In the genomic region with DNA sequence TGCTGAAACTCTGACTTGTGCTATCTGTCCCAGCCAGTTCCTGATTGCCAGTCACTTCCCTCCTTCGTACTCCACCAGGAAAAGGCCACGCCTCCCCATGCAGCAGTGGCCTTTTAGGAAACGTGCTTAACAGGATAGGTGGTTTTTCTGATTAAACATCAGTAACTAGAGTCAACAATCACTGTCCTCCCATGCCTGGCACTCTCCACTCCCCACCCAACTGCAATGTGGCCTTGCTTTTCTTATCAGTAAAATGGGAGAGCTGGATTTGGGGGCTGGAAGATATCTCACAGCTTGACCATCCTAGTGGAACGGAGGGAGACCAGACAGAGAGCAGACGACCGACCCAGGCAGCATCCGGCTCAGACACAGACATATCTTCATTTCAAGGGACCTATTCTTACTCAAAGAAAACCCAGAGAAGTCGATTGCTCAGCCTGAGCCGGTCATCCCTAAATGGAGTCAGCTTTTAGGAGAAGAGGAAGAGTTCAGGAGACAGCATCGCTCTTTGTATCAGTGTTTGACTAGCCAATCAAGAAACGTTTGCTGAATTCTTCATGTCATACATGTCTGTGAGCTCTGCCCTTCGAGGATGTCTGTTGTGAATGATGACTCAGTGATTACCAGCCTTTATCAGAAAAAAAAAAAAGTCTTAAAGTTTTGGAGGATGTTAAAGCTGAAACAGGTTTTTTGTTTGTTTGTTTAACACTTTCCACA, we compare ENCODE assay signal across 1 cellular context.
TF ChIP-seq lines count a peak whose summit lies in the region.

No MANE protein-coding gene starts in this region.

TF ChIP-seq in WTC11, 78 proteins besides CTCF, POLR2A, EP300 and RAD21 (continued from another document):
- TF ChIP-seq, protein P1, sequence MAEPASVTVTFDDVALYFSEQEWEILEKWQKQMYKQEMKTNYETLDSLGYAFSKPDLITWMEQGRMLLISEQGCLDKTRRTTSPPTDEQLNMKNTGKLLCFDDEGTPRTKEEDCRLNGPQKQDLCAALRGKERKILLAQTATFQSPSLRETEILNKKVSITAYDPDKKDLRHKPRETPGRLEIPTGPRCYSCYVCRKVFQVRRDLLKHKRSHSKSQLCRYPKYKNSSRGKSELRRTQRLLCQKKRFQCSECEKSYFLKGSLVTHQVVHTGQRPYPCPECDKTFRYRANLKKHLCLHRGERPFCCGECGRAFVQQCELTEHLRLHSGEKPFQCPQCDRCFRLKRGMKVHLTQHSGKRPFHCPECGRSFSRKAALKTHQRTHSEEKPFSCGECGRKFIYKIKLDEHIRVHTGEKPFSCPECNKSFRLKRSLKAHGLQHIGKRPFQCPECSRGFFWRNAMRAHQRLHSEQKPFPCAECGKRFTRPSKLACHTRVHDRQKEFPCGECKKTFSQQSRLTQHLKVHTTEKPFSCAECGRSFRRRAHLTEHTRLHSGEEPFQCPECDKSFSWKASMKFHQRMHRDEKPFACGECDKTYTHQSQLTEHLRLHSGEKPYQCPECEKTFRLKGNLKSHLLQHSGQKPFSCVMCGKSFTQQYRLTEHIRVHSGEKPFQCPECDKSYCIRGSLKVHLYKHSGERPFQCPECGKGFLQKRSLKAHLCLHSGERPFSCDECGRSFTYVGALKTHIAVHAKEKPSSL (CRISPR knock-in tag; conservative IDR thresholded peaks at IDR 0.05): no peak
- TF ChIP-seq, protein P2, sequence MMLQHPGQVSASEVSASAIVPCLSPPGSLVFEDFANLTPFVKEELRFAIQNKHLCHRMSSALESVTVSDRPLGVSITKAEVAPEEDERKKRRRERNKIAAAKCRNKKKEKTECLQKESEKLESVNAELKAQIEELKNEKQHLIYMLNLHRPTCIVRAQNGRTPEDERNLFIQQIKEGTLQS (CRISPR knock-in tag; conservative IDR thresholded peaks at IDR 0.05): no peak
- TF ChIP-seq NR3C1 (CRISPR knock-in tag; conservative IDR thresholded peaks at IDR 0.05; ENCODE audit: low read depth) (no peak), GTF2I (CRISPR knock-in tag; conservative IDR thresholded peaks at IDR 0.05) (no peak), ZNF121 (CRISPR knock-in tag; IDR thresholded peaks at IDR 0.05) (no peak), ATF1 (CRISPR knock-in tag; IDR thresholded peaks at IDR 0.05) (no peak), NR1H2 (CRISPR knock-in tag; IDR thresholded peaks at IDR 0.05) (no peak), TCF7 (CRISPR knock-in tag; IDR thresholded peaks at IDR 0.05; ENCODE audit: low read depth) (no peak), ZNF138 (CRISPR knock-in tag; conservative IDR thresholded peaks at IDR 0.05) (no peak), FOXJ3 (CRISPR knock-in tag; IDR thresholded peaks at IDR 0.05; ENCODE audit: borderline replicate concordance) (no peak), KAT7 (CRISPR knock-in tag; IDR thresholded peaks at IDR 0.05; ENCODE audit: borderline replicate concordance) (no peak), ZBTB21 (CRISPR knock-in tag; IDR thresholded peaks at IDR 0.05; ENCODE audit: borderline replicate concordance) (no peak), SOX15 (CRISPR knock-in tag; IDR thresholded peaks at IDR 0.05) (no peak), ELF4 (CRISPR knock-in tag; IDR thresholded peaks at IDR 0.05; ENCODE audit: low read depth) (no peak)
- TF ChIP-seq, protein P3, sequence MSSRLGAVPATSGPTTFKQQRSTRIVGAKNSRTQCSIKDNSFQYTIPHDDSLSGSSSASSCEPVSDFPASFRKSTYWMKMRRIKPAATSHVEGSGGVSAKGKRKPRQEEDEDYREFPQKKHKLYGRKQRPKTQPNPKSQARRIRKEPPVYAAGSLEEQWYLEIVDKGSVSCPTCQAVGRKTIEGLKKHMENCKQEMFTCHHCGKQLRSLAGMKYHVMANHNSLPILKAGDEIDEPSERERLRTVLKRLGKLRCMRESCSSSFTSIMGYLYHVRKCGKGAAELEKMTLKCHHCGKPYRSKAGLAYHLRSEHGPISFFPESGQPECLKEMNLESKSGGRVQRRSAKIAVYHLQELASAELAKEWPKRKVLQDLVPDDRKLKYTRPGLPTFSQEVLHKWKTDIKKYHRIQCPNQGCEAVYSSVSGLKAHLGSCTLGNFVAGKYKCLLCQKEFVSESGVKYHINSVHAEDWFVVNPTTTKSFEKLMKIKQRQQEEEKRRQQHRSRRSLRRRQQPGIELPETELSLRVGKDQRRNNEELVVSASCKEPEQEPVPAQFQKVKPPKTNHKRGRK (CRISPR knock-in tag; IDR thresholded peaks at IDR 0.05; ENCODE audit: borderline replicate concordance): no peak
- TF ChIP-seq, protein P4, sequence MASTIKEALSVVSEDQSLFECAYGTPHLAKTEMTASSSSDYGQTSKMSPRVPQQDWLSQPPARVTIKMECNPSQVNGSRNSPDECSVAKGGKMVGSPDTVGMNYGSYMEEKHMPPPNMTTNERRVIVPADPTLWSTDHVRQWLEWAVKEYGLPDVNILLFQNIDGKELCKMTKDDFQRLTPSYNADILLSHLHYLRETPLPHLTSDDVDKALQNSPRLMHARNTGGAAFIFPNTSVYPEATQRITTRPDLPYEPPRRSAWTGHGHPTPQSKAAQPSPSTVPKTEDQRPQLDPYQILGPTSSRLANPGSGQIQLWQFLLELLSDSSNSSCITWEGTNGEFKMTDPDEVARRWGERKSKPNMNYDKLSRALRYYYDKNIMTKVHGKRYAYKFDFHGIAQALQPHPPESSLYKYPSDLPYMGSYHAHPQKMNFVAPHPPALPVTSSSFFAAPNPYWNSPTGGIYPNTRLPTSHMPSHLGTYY (CRISPR knock-in tag; IDR thresholded peaks at IDR 0.05): no peak
- TF ChIP-seq, protein P5, sequence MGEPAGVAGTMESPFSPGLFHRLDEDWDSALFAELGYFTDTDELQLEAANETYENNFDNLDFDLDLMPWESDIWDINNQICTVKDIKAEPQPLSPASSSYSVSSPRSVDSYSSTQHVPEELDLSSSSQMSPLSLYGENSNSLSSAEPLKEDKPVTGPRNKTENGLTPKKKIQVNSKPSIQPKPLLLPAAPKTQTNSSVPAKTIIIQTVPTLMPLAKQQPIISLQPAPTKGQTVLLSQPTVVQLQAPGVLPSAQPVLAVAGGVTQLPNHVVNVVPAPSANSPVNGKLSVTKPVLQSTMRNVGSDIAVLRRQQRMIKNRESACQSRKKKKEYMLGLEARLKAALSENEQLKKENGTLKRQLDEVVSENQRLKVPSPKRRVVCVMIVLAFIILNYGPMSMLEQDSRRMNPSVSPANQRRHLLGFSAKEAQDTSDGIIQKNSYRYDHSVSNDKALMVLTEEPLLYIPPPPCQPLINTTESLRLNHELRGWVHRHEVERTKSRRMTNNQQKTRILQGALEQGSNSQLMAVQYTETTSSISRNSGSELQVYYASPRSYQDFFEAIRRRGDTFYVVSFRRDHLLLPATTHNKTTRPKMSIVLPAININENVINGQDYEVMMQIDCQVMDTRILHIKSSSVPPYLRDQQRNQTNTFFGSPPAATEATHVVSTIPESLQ (CRISPR knock-in tag; IDR thresholded peaks at IDR 0.05): no peak
- TF ChIP-seq, protein P6, sequence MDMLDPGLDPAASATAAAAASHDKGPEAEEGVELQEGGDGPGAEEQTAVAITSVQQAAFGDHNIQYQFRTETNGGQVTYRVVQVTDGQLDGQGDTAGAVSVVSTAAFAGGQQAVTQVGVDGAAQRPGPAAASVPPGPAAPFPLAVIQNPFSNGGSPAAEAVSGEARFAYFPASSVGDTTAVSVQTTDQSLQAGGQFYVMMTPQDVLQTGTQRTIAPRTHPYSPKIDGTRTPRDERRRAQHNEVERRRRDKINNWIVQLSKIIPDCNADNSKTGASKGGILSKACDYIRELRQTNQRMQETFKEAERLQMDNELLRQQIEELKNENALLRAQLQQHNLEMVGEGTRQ (CRISPR knock-in tag; IDR thresholded peaks at IDR 0.05): no peak
